In the genomic region with DNA sequence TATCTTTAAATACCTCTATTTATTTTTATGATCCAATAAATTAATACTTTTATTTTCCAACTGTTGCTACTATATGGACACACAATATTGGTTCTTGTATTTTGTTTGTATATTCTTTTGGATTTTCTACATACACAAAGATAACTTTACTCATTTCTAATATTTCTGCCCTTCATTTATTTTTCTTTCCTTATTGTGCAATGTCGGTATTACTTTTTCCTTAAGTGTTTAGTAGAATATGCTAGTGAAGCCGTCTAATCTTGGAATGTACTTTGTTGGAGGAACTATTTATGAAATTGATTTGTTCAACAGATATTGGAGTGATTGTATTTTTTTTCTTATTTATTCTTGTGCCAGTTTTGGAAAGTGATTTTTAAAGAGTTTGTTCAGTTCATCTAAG, we compare ENCODE assay signal across 34 cellular contexts.
"Had no signal": no experiment of that assay in that cellular context is flagged by ENCODE, and none has a peak within 500 bp of the region (broad histone marks: within the 10 kb centered on the region; RNA-seq: fewer than 3 reads in every experiment).

No MANE protein-coding gene starts in this region.

- H3K4me3 ChIP-seq: MG63 had no signal

- H3K36me3 ChIP-seq: MG63 had no signal

- H3K9me3 ChIP-seq: MG63 had no signal

- H3K27me3 ChIP-seq: MG63 had no signal

- DNase-seq: Karpas-422, Kasumi-1, MG63, MM.1S, MV-4-11, NCI-H1048, NCI-H1092, NCI-H1092 treated with DMSO at 0.1 percent for 48 hours, NCI-H1105, NCI-H1105 treated with DMSO at 0.1 percent for 48 hours, NCI-H1417, NCI-H1417 treated with DMSO at 0.1 percent for 48 hours, NCI-H1436, NCI-H1436 treated with DMSO at 0.1 percent for 48 hours, NCI-H146, NCI-H1694, NCI-H1694 treated with DMSO at 0.1 percent for 48 hours, NCI-H187, NCI-H187 treated with DMSO at 0.1 percent for 48 hours, NCI-H1930, NCI-H2029, NCI-H2029 treated with DMSO at 0.1 percent for 48 hours, NCI-H2081, NCI-H2081 treated with DMSO at 0.1 percent for 48 hours, NCI-H2107, NCI-H2171, NCI-H2171 treated with DMSO at 0.1 percent for 48 hours, NCI-H2227 treated with DMSO at 0.1 percent for 48 hours, NCI-H226, NCI-H345, NCI-H446, NCI-H446 treated with DMSO at 0.1 percent for 48 hours, NCI-H510A, NCI-H510A treated with DMSO at 0.1 percent for 48 hours had no signal
